Comparison of ENCODE assay signal across 27 cellular contexts in genomic region chr4:72924814-72925213, GRCh38.
"Had no signal": no experiment of that assay in that cellular context is flagged by ENCODE, and none has a peak within 500 bp of the region (broad histone marks: within the 10 kb centered on the region; RNA-seq: fewer than 3 reads in every experiment).

No MANE protein-coding gene starts in this region.

- H3K36me3 Mint-ChIP-seq: memory B cell; naive thymus-derived CD4-positive, alpha-beta T cell; natural killer cell treated with Interleukin-12 subunit alpha and Interleukin-12 subunit beta and Interleukin-15 and Interleukin-18, amount 100 ng/mL, for 72 hours; stimulated activated memory B cell treated with anti-CD40 and anti-IgM and Interleukin-4, amounts not matched to agents 10 μg/mL and 1 μg/mL and 100 μg/mL, for 72 hours had no signal

- H3K27ac ChIP-seq: left lung, pancreas, prostate gland, sigmoid colon, spleen, testis, thyroid gland, transverse colon, upper lobe of left lung had no signal

- H3K27me3 ChIP-seq: left lung, pancreas, sigmoid colon, spleen, testis, thyroid gland, transverse colon, upper lobe of left lung had no signal

- H3K36me3 ChIP-seq: left lung, pancreas, prostate gland, sigmoid colon, spleen, thyroid gland, transverse colon, upper lobe of left lung had no signal

- H3K9me3 ChIP-seq: mucosa of descending colon, pancreas, prostate gland, sigmoid colon, testis, thyroid gland, transverse colon, upper lobe of left lung had no signal

- H3K4me3 Mint-ChIP-seq: memory B cell; naive thymus-derived CD4-positive, alpha-beta T cell; natural killer cell treated with Interleukin-12 subunit alpha and Interleukin-12 subunit beta and Interleukin-15 and Interleukin-18, amount 100 ng/mL, for 72 hours; neural crest cell; stimulated activated memory B cell treated with anti-CD40 and anti-IgM and Interleukin-4, amounts not matched to agents 10 μg/mL and 1 μg/mL and 100 μg/mL, for 72 hours; stimulated activated naive CD8-positive, alpha-beta T cell treated with anti-CD3 and anti-CD28 coated beads, Interleukin-15, amount 100 ng/mL, for 72 hours had no signal

- H3K27ac Mint-ChIP-seq: memory B cell; naive thymus-derived CD4-positive, alpha-beta T cell; natural killer cell treated with Interleukin-12 subunit alpha and Interleukin-12 subunit beta and Interleukin-15 and Interleukin-18, amount 100 ng/mL, for 72 hours; stimulated activated memory B cell treated with anti-CD40 and anti-IgM and Interleukin-4, amounts not matched to agents 10 μg/mL and 1 μg/mL and 100 μg/mL, for 72 hours; stimulated activated naive CD8-positive, alpha-beta T cell treated with anti-CD3 and anti-CD28 coated beads, Interleukin-15, amount 100 ng/mL, for 72 hours had no signal

- DNase-seq: hippocampal formation; kidney glomerular epithelial cell; left cardiac atrium; left lung; midbrain; mucosa of descending colon; naive thymus-derived CD4-positive, alpha-beta T cell; nucleus accumbens; pancreas; posterior cingulate gyrus; retina; right cardiac atrium; sigmoid colon; small intestine; spleen; stimulated activated CD4-positive, alpha-beta T cell treated with anti-CD3 and anti-CD28 coated beads, Interleukin-4, amount 100 ng/mL, for 24 hours; stimulated activated naive CD4-positive, alpha-beta T cell treated with Interleukin-2 at 50 U/mL for 16 hours; stimulated activated naive CD8-positive, alpha-beta T cell treated with anti-CD3 and anti-CD28 coated beads, Interleukin-15, amount 100 ng/mL, for 72 hours; testis; thyroid gland; transverse colon; upper lobe of left lung had no signal

- H3K27me3 Mint-ChIP-seq: natural killer cell treated with Interleukin-12 subunit alpha and Interleukin-12 subunit beta and Interleukin-15 and Interleukin-18, amount 100 ng/mL, for 72 hours had no signal

- H3K4me3 ChIP-seq: left lung, mucosa of descending colon, pancreas, prostate gland, sigmoid colon, spleen, testis, thyroid gland, transverse colon, upper lobe of left lung had no signal

- H3K4me1 ChIP-seq: left lung, pancreas, prostate gland, sigmoid colon, spleen, testis, thyroid gland, transverse colon, upper lobe of left lung had no signal

- H3K4me1 Mint-ChIP-seq: memory B cell; naive thymus-derived CD4-positive, alpha-beta T cell; neural crest cell; stimulated activated memory B cell treated with anti-CD40 and anti-IgM and Interleukin-4, amounts not matched to agents 10 μg/mL and 1 μg/mL and 100 μg/mL, for 72 hours; stimulated activated naive CD8-positive, alpha-beta T cell treated with anti-CD3 and anti-CD28 coated beads, Interleukin-15, amount 100 ng/mL, for 72 hours had no signal
